1 cellular context compared by ENCODE assay signal in the genomic region with DNA sequence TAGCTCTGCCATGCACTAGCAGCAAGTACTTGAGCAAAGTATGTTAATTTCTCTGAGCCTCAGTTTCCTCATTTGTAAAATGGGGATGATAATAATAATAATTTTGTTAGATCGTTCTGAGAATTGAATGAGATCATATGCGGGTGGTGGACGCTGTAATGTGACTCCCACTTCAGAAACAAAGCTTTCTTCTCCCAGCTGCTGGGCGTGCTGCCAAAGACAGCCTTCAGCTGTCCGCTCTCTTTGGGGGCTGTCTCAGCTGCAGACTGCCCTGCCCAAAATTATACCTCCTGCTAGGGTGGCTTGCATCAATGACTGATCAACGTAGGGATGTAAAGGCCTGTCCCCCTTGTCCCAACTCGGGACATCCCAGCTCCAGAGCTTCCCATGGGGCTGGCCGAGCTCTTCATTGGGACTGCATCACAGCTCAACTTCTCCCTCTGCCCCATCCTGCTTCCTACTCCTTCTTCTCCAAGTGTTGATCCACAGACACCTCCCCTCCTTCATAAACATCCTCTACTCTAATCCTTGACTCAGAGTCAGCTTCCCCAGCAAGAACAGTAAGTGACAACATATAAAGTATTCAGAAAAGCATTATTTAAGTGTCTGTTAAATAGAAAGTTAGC.
TF ChIP-seq lines count a peak whose summit lies in the region.

No MANE protein-coding gene starts in this region.

TF ChIP-seq in HEK293, 187 proteins besides CTCF, POLR2A, EP300 and RAD21 (continued from another document):
- TF ChIP-seq ZNF394 (tag by site-specific recombination; IDR thresholded peaks at IDR 0.05; ENCODE audit: borderline replicate concordance) = no peak
- TF ChIP-seq BCL11A (tag by site-specific recombination; IDR thresholded peaks at IDR 0.05; ENCODE audit: low read depth) = peak; percentile 67
- TF ChIP-seq ZNF354C (tag by site-specific recombination; IDR thresholded peaks at IDR 0.05; ENCODE audit: borderline replicate concordance, low read depth) = no peak
- TF ChIP-seq ZNF302 (tag by site-specific recombination; IDR thresholded peaks at IDR 0.05; ENCODE audit: low read depth) = no peak
- TF ChIP-seq ZNF654 (tag by site-specific recombination; IDR thresholded peaks at IDR 0.05; ENCODE audit: low read depth) = no peak
- TF ChIP-seq ZNF701 (tag by site-specific recombination; IDR thresholded peaks at IDR 0.05) = no peak
- TF ChIP-seq, protein P1, sequence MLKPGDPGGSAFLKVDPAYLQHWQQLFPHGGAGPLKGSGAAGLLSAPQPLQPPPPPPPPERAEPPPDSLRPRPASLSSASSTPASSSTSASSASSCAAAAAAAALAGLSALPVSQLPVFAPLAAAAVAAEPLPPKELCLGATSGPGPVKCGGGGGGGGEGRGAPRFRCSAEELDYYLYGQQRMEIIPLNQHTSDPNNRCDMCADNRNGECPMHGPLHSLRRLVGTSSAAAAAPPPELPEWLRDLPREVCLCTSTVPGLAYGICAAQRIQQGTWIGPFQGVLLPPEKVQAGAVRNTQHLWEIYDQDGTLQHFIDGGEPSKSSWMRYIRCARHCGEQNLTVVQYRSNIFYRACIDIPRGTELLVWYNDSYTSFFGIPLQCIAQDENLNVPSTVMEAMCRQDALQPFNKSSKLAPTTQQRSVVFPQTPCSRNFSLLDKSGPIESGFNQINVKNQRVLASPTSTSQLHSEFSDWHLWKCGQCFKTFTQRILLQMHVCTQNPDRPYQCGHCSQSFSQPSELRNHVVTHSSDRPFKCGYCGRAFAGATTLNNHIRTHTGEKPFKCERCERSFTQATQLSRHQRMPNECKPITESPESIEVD (tag by site-specific recombination; IDR thresholded peaks at IDR 0.05) = no peak
- peak; percentile 27; the same call in 1 of the 2 replicates for TF ChIP-seq ZFHX2 (tag by site-specific recombination; conservative IDR thresholded peaks at IDR 0.05)
- no peak for TF ChIP-seq ZNF768 (tag by site-specific recombination; IDR thresholded peaks at IDR 0.05)
- no peak for TF ChIP-seq KLF17 (tag by site-specific recombination; IDR thresholded peaks at IDR 0.05)
- TF ChIP-seq, protein P2, sequence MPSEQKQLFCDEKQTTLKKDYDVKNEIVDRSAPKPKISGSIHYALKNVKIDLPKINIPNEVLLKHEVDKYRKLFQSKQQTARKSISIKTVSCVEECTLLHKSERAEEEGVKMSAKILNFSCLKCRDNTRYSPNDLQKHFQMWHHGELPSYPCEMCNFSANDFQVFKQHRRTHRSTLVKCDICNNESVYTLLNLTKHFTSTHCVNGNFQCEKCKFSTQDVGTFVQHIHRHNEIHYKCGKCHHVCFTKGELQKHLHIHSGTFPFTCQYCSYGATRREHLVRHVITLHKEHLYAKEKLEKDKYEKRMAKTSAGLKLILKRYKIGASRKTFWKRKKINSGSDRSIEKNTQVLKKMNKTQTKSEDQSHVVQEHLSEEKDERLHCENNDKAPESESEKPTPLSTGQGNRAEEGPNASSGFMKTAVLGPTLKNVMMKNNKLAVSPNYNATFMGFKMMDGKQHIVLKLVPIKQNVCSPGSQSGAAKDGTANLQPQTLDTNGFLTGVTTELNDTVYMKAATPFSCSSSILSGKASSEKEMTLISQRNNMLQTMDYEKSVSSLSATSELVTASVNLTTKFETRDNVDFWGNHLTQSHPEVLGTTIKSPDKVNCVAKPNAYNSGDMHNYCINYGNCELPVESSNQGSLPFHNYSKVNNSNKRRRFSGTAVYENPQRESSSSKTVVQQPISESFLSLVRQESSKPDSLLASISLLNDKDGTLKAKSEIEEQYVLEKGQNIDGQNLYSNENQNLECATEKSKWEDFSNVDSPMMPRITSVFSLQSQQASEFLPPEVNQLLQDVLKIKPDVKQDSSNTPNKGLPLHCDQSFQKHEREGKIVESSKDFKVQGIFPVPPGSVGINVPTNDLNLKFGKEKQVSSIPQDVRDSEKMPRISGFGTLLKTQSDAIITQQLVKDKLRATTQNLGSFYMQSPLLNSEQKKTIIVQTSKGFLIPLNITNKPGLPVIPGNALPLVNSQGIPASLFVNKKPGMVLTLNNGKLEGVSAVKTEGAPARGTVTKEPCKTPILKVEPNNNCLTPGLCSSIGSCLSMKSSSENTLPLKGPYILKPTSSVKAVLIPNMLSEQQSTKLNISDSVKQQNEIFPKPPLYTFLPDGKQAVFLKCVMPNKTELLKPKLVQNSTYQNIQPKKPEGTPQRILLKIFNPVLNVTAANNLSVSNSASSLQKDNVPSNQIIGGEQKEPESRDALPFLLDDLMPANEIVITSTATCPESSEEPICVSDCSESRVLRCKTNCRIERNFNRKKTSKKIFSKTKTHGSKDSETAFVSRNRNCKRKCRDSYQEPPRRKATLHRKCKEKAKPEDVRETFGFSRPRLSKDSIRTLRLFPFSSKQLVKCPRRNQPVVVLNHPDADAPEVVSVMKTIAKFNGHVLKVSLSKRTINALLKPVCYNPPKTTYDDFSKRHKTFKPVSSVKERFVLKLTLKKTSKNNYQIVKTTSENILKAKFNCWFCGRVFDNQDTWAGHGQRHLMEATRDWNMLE (tag by site-specific recombination; conservative IDR thresholded peaks at IDR 0.05; ENCODE audit: low read depth) = no peak
- no peak for TF ChIP-seq ZNF837 (tag by site-specific recombination; IDR thresholded peaks at IDR 0.05)
- no peak for TF ChIP-seq HOXD13 (CRISPR knock-in tag; IDR thresholded peaks at IDR 0.05; ENCODE audit: borderline replicate concordance)
- TF ChIP-seq IKZF3 (tag by site-specific recombination; IDR thresholded peaks at IDR 0.05) = no peak
- peak; percentile 60; the same call in 1 of the 2 replicates for TF ChIP-seq ZNF660 (tag by site-specific recombination; IDR thresholded peaks at IDR 0.05)
- no peak for TF ChIP-seq ZNF791 (tag by site-specific recombination; IDR thresholded peaks at IDR 0.05)
- TF ChIP-seq ZNF335 (tag by site-specific recombination; conservative IDR thresholded peaks at IDR 0.05) = no peak
- peak; percentile 98 for TF ChIP-seq PRDM10 (tag by site-specific recombination; IDR thresholded peaks at IDR 0.05)
- no peak for TF ChIP-seq ZNF19 (tag by site-specific recombination; IDR thresholded peaks at IDR 0.05; ENCODE audit: low read depth)
- TF ChIP-seq PRDM4 (tag by site-specific recombination; IDR thresholded peaks at IDR 0.05) = no peak
- no peak for TF ChIP-seq MEIS1 (CRISPR knock-in tag; IDR thresholded peaks at IDR 0.05; ENCODE audit: borderline replicate concordance)
- TF ChIP-seq ZNF600 (tag by site-specific recombination; IDR thresholded peaks at IDR 0.05) = no peak
- peak; percentile 65; the same call in 1 of the 2 replicates for TF ChIP-seq SP7 (tag by site-specific recombination; IDR thresholded peaks at IDR 0.05)
